ENCODE assay signal across 8 cellular contexts in the genomic region with DNA sequence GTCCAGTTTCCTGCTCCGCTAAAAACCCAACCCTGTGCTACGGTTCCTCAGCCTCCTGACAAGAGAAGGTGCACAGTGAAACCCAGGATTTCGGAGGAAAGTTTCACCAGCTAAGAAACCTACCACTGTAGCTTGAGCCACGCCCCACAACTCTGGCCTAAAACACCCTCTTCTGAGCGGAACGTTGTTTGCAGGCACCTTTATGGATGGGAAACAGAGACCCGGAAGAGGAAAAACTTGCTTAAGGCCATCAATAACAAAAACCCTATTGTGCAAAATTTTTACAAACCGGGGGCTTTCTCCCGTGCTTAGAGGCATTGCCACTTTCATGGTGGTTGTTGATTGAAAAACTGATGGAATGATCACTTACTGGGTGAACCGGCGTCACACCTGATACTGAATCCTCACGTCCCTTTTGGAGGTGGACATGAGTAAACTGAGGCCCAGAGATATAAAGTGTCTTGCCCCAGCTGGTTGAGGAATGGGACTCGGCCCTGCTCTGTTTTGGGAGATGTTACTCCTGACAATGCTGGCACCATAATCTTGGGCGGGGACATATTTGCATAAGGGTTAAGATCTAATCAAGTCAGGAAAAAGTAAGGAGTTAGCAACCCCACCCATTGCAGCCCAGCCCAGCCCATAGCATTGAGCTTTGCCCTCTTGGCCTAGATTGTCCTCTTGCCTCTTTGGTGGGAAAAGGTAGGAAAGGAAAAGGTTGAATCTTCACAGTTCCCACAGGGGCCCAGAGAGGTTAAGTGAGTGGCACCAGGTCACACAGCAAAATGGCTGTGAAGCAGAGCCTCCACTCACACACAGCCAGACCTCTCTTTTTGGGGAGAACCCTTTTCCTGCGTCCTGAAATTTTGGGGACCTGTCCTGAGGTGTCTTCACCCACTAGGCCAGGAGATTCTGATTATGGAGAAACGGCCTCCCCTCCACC. TPM values are rescaled to one million over a fixed set of nuclear protein-coding genes. Genes with fewer than 3 reads are reported as not detected.
DNase-seq lines count a peak whose midpoint lies in the region; TF ChIP-seq lines count a peak whose summit lies in the region.

No MANE protein-coding gene starts in this region.

- H3K36me3 ChIP-seq in HUES6 (ENCODE audit: control insufficient read depth, insufficient read depth, low read length) (no peaks in the 10 kb centered on the region), iPS DF 6.9 (ENCODE audit: control insufficient read depth, insufficient read depth, low read length) (no peaks in the 10 kb centered on the region), spleen (no peaks in the 10 kb centered on the region)

- H3K9ac ChIP-seq in HUES6 (ENCODE audit: low read length), result peak overlapping the region; percentile 51

- WGBS in iPS DF 6.9 (ENCODE audit: insufficient coverage, insufficient read length), result no CpG with 5 or more reads among the region's 16 CpGs
- WGBS in spleen, 5 donors, result 40 to 50% (median 44%) methylated on average over 15 to 16 of the region's 16 CpGs

- H3K27ac ChIP-seq in AG04450 (ENCODE audit: low read depth, low read length), result no peak overlapping the region
- no peak overlapping the region for H3K27ac ChIP-seq in HUES6 (ENCODE audit: low read depth, low read length)
- no peak overlapping the region for H3K27ac ChIP-seq in iPS DF 6.9 (ENCODE audit: low read length)
- H3K27ac ChIP-seq in spleen, result peak overlapping the region in 6 of 8 donors; percentile 47 to 77 (median 70)

- peaks cover 3% of the 10 kb centered on the region for H3K27me3 ChIP-seq in AG04450 (ENCODE audit: control insufficient read depth, insufficient read depth, low read length)
- H3K27me3 ChIP-seq in HUES6 (ENCODE audit: control insufficient read depth, insufficient read depth, low read length), result peaks cover 25% of the 10 kb centered on the region
- no peaks in the 10 kb centered on the region for H3K27me3 ChIP-seq in iPS DF 6.9 (ENCODE audit: control insufficient read depth, insufficient read depth, low read length)
- H3K27me3 ChIP-seq in spleen (replicated peaks in 1 of 7), result peaks cover 0 to 34% (median 7%) of the 10 kb centered on the region in 7 donors

- H3K9me3 ChIP-seq in AG04450 (ENCODE audit: control insufficient read depth, insufficient read depth, low read length), result no peaks in the 10 kb centered on the region
- H3K9me3 ChIP-seq in HUES6 (ENCODE audit: control insufficient read depth, insufficient read depth, low read depth, low read length), result 0 out of 2 replicates have a peak, but pooled peaks cover under 1% of the 10 kb centered on the region
- no peaks in the 10 kb centered on the region for H3K9me3 ChIP-seq in iPS DF 6.9 (ENCODE audit: control insufficient read depth, insufficient read depth, low read length)
- H3K9me3 ChIP-seq in spleen, result peaks cover 0 to 2% (median under 1%) of the 10 kb centered on the region in 8 donors

- peak overlapping the region; percentile 53 for H3K4me3 ChIP-seq in AG04450 (ENCODE audit: low read depth, low read length)
- peak overlapping the region; percentile 87 for H3K4me3 ChIP-seq in HUES6 (ENCODE audit: low read depth, low read length)
- peak overlapping the region; percentile 65; the same call in 1 of the 2 replicates for H3K4me3 ChIP-seq in iPS DF 6.9 (ENCODE audit: low read length)
- peak overlapping the region; percentile 20 to 70 (median 38) for H3K4me3 ChIP-seq in spleen

- H3K4me1 ChIP-seq in HUES6 (ENCODE audit: control insufficient read depth, insufficient read depth, low read length) (peaks cover 8% of the 10 kb centered on the region), iPS DF 6.9 (ENCODE audit: control insufficient read depth, insufficient read depth, low read length) (peaks cover 2% of the 10 kb centered on the region; the same call in 1 of the 2 replicates), spleen (peaks cover 3 to 41% (median 23%) of the 10 kb centered on the region in 6 donors)

- POLR2A ChIA-PET in AG04450 (lab: Yijun Ruan, JAX), result interaction anchor here (0.8 kb wide), 1 partner anchor 260 kb away, joined by 3 read pairs; no protein-coding TSS in a partner anchor

- no peak for TF ChIP-seq POLR2A in spleen (IDR thresholded peaks at IDR 0.05)

- TF ChIP-seq CTCF in AG04450 (IDR thresholded peaks at IDR 0.05; ENCODE audit: low read depth, low read length) (no peak), spleen (IDR thresholded peaks at IDR 0.05 in 8 of 11, conservative IDR thresholded peaks at IDR 0.05 in 3 of 11) (no peak), GM20000 (IDR thresholded peaks at IDR 0.05; ENCODE audit: extremely low read depth, missing control alignments) (no peak)

- DNase-seq in AG04450 (ENCODE audit: low read depth, low spot score), result no peak
- peak; percentile 23 for DNase-seq in activated naive CD4-positive, alpha-beta T cell treated with anti-CD3 and anti-CD28 coated beads, Interleukin-2, amount 50 U/mL, for 16 hours
- no peak for DNase-seq in iPS DF 6.9 (ENCODE audit: low read depth, low spot score)
- DNase-seq in spleen, result peak; percentile 41
- no peak for DNase-seq in T-helper 9 cell
- no peak for DNase-seq in GM20000 (ENCODE audit: low spot score)
- no peak for DNase-seq in NCI-H2171 treated with DMSO at 0.1 percent for 48 hours (lab: John Stamatoyannopoulos, UW)

- intact Hi-C loops in spleen (cut with DNase I; ENCODE audit: low total_unique reads), result no loop called here

- CTCF ChIA-PET in AG04450 (lab: Charles Lee), result interaction anchor here (0.9 to 4.8 kb wide), 4 partner anchors 105 to 249 kb away, joined by 3 to 28 read pairs (median 12); no protein-coding TSS in a partner anchor

RNA-seq across cellular contexts. Expression of gene PTGS1, which starts 23.2 kb away (rescaled TPM):
- polyA plus RNA-seq in AG04450 (2011; rRNA removed) (78.3 and 83.1 TPM in 2 replicates), spleen (1 to 10 TPM; 2.8 to 5.9 (median 4.9) TPM)
- 56.1 and 65.0 TPM in 2 replicates for polyA minus RNA-seq in AG04450 (2011; rRNA and poly(A)+ RNA removed)
- 10 to 100 TPM; 13.6 to 18.6 (median 15.3) TPM for total RNA-seq in spleen

Comparison
In these comparisons a context has a peak if more than half of its experiments do, and no peak if none do; other contexts are left out.
1. DNase-seq: peak in activated naive CD4-positive, alpha-beta T cell treated with anti-CD3 and anti-CD28 coated beads, Interleukin-2, amount 50 U/mL, for 16 hours (single experiment) and spleen (single experiment); none in AG04450 (single experiment), iPS DF 6.9 (single experiment), T-helper 9 cell (single experiment), GM20000 (single experiment) and NCI-H2171 treated with DMSO at 0.1 percent for 48 hours (single experiment).
2. H3K27ac ChIP-seq: peak in spleen (6 of 8); none in AG04450 (single experiment), HUES6 (single experiment) and iPS DF 6.9 (single experiment).
3. RNA of gene PTGS1, which starts 23.2 kb away (polyA plus RNA-seq): 78.3 to 83.1 TPM in AG04450; 2.8 to 5.9 TPM in spleen; every median in the first group is over 10 times any median in the second.
4. Peak in every context shown above with its lines, with median percentiles within 50 percentile points of each other: H3K4me3 ChIP-seq.